8 cellular contexts compared by ENCODE assay signal in the genomic region with DNA sequence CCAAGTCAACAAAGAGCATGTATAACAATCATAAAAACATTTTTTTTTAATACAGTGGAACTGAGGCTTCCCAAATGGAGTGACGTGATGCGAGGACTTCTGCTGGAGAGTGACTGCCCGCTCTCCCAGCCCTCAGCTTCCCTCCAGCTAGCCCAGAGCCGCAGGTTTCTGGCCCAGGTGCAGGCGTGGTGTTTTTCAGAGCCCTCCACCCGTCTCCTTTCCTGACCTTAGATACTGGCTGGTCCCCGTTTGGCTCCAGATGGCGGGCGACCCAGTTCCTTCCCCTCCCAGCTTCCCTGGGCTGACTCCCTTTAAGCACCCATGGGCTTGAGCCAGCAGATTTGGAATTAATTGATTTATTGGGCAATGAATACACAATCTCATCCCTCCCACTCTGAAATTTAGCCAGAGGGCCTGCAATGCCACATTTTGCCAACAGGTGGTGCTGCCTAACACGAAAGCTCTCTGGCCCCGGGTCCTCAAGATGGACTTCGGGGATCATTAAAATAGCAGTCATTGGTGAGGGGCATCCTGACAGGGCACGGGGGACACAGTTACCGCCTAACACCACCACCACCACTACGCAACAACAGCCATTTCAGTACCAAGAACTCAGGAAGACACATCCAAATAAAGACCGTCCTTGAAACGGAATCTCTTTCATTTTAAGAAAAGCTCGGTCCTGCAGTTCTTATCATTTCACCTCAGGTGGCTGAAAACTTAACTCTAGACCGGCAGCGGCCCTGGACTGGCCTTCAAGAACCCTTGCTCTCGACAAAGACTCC. TPM values are rescaled to one million over a fixed set of nuclear protein-coding genes. Genes with fewer than 3 reads are reported as not detected.
DNase-seq lines count a peak whose midpoint lies in the region; ATAC-seq, FAIRE-seq and TF ChIP-seq lines count a peak whose summit lies in the region.

No MANE protein-coding gene starts in this region.

- H3K9me3 ChIP-seq in A673 (ENCODE audit: low read depth, low read length, poor library complexity, severe bottlenecking) (no peaks in the 10 kb centered on the region), HepG2 (ENCODE audit: low read length) (no peaks in the 10 kb centered on the region)

- no peak overlapping the region for H3K27ac Mint-ChIP-seq in central memory CD8-positive, alpha-beta T cell (ENCODE audit: low read depth)

- no peaks in the 10 kb centered on the region for H3K9me3 Mint-ChIP-seq in central memory CD8-positive, alpha-beta T cell

- no peak overlapping the region for H3K4me3 Mint-ChIP-seq in central memory CD8-positive, alpha-beta T cell

- peak; percentile 75 for DNase-seq in A673 (ENCODE audit: low spot score)
- peak; percentile 91 for DNase-seq in GM13977 (ENCODE audit: low spot score)
- peak; percentile 86 for DNase-seq in NCI-H2227 (lab: John Stamatoyannopoulos, UW; ENCODE audit: unreplicated experiment)
- DNase-seq in activated CD4-positive, alpha-beta T cell treated with anti-CD3 and anti-CD28 coated beads for 24 hours (ENCODE audit: low read depth in 2 of 2) = peak; percentile 69 to 71
- peak; percentile 54 to 78 for DNase-seq in central memory CD8-positive, alpha-beta T cell (ENCODE audit: low spot score in 2 of 2)
- DNase-seq in HepG2 (ENCODE audit: low spot score) = peak; percentile 43
- peak; percentile 59 to 80 for DNase-seq in stimulated activated CD4-positive, alpha-beta T cell treated with anti-CD3 and anti-CD28 coated beads, Interleukin-4, amount 100 ng/mL, for 48 hours (ENCODE audit: low read depth in 2 of 2)

- no peak overlapping the region for H2AFZ ChIP-seq in HepG2 (ENCODE audit: low read length)

- H3K79me2 ChIP-seq in HepG2 (ENCODE audit: insufficient read depth, low read length) = no peaks in the 10 kb centered on the region

- FAIRE-seq in HepG2 (lab: Jason Lieb, UNC) = peak; percentile 80

- intact Hi-C loops in A673 (cut with micrococcal nuclease; ENCODE audit: unreplicated experiment) = loop anchor here (1.0 to 10.0 kb wide), 2 partner anchors 56 to 214 kb away; no protein-coding TSS in a partner anchor
- intact Hi-C loops in HepG2 (cut with micrococcal nuclease; ENCODE audit: unreplicated experiment) = loop anchor here (1.0 kb wide), 1 partner anchor 56 kb away; no protein-coding TSS in a partner anchor

- H3K27ac ChIP-seq in A673 (ENCODE audit: low read depth, low read length, poor library complexity, severe bottlenecking) (no peak overlapping the region), HepG2 (ENCODE audit: extremely low read length, insufficient read depth, low read length) (no peak overlapping the region)

- H3K9ac ChIP-seq in HepG2 (ENCODE audit: insufficient read depth, low read depth, low read length) = no peak overlapping the region

- TF ChIP-seq POLR2A in HepG2 (IDR thresholded peaks at IDR 0.05; ENCODE audit: insufficient read depth in 1 of 2, low read depth in 2 of 2, low read length in 2 of 2) = no peak

- POLR2A ChIA-PET in A673 (lab: Charles Lee; ENCODE audit: low non-redundant PET) (no interaction called here), HepG2 (lab: Yijun Ruan, JAX) (interaction anchor here (1.3 kb wide), 1 partner anchor 33 kb away, joined by 4 read pairs; no protein-coding TSS in a partner anchor)

- in situ Hi-C loops in GM13977 (cut with MboI; ENCODE audit: low pct_unique_long_range_greater_than_20kb, low sequenced_read_pairs, unreplicated experiment) (loop anchor here (10.0 kb wide), 1 partner anchor 56 kb away; no protein-coding TSS in a partner anchor), HepG2 (cut with HindIII; ENCODE audit: extremely low pct_ligation_motif_present, low pct_unique_long_range_greater_than_20kb) (loop anchor here (5.0 to 10.0 kb wide), 2 partner anchors 33 to 56 kb away; no protein-coding TSS in a partner anchor)

- 23% methylated on average over 14 of the region's 21 CpGs for WGBS in HepG2 (ENCODE audit: low lambda C conversion rate)

- H3K4me3 ChIP-seq in A673 (ENCODE audit: low read depth, low read length, poor library complexity, severe bottlenecking) (no peak overlapping the region), HepG2 (replicated peaks in 1 of 3; ENCODE audit: insufficient read depth in 1 of 3, low read depth in 2 of 3, low read length in 3 of 3) (no peak overlapping the region)

- BruUV-seq in A673 (replicated peaks; lab: Mats Ljungman, UMichigan) (no TSS peak), HepG2 (replicated peaks; lab: Mats Ljungman, UMichigan) (no TSS peak)

- no peaks in the 10 kb centered on the region for H3K27me3 Mint-ChIP-seq in central memory CD8-positive, alpha-beta T cell

- no peaks in the 10 kb centered on the region for H3K4me1 ChIP-seq in A673 (ENCODE audit: insufficient read depth, low read length, poor library complexity, severe bottlenecking)
- peaks cover 10% of the 10 kb centered on the region; the same call in 1 of the 2 replicates for H3K4me1 ChIP-seq in HepG2 (ENCODE audit: insufficient read depth, low read length)

- no peaks in the 10 kb centered on the region for H3K36me3 ChIP-seq in A673 (ENCODE audit: insufficient read depth, low read length, poor library complexity, severe bottlenecking)
- no peaks in the 10 kb centered on the region for H3K36me3 ChIP-seq in HepG2 (replicated peaks in 1 of 2; ENCODE audit: control insufficient read depth in 1 of 2, insufficient read depth in 2 of 2, low read length in 2 of 2)

- no peaks in the 10 kb centered on the region for H4K20me1 ChIP-seq in HepG2 (ENCODE audit: insufficient read depth, low read length)

- peaks cover 3% of the 10 kb centered on the region for H3K36me3 Mint-ChIP-seq in central memory CD8-positive, alpha-beta T cell (ENCODE audit: insufficient read depth)

- peaks cover 6% of the 10 kb centered on the region for H3K4me1 Mint-ChIP-seq in central memory CD8-positive, alpha-beta T cell

- TF ChIP-seq CTCF in A673 (conservative IDR thresholded peaks at IDR 0.05; ENCODE audit: low read depth, low read length) (peak; percentile 97), GM13977 (IDR thresholded peaks at IDR 0.05; ENCODE audit: extremely low read depth, insufficient read depth, missing control alignments) (peak; percentile 95), HepG2 (CRISPR knock-in tag; IDR thresholded peaks at IDR 0.05) (peak; percentile 86)

- CTCF ChIA-PET in A673 (lab: Charles Lee) (interaction anchor here (0.9 to 1.4 kb wide), 3 partner anchors 8 to 56 kb away, joined by 3 to 24 read pairs (median 7); no protein-coding TSS in a partner anchor), HepG2 (lab: Yijun Ruan, JAX; ENCODE audit: low intra/inter-chr PET ratio, low total read pairs) (interaction anchor here (2.6 to 6.6 kb wide), 2 partner anchors 36 to 56 kb away, joined by 17 to 81 read pairs; no protein-coding TSS in a partner anchor)

- H3K27me3 ChIP-seq in A673 (replicated peaks; ENCODE audit: insufficient read depth, low read depth, low read length, poor library complexity) (no peaks in the 10 kb centered on the region), HepG2 (ENCODE audit: control insufficient read depth in 1 of 2, insufficient read depth in 2 of 2, low read length in 2 of 2) (peaks cover 2 to 32% of the 10 kb centered on the region in 2 experiments)

- 0 out of 2 replicates have a peak, but pooled peaks have one; percentile 21 for TF ChIP-seq RAD21 in HepG2 (CRISPR knock-in tag; IDR thresholded peaks at IDR 0.05)

- TF ChIP-seq EP300 in HepG2 (IDR thresholded peaks at IDR 0.05; ENCODE audit: low read depth in 2 of 2, low read length in 2 of 2) = no peak
- TF ChIP-seq EP300 in HepG2 (CRISPR knock-in tag; IDR thresholded peaks at IDR 0.05; ENCODE audit: borderline replicate concordance) = no peak

- ATAC-seq in central memory CD8-positive, alpha-beta T cell (replicated peaks; ENCODE audit: extremely low read depth, poor library complexity, severe bottlenecking) = peak; percentile 36
- ATAC-seq in HepG2 (peak; percentile 33), HG03045 (IDR thresholded peaks at IDR 0.05; ENCODE audit: unreplicated experiment) (no peak)

- H3K4me2 ChIP-seq in HepG2 (ENCODE audit: low read depth, low read length) = no peak overlapping the region

RNA-seq across cellular contexts. Expression of a gene that starts 47.5 kb away (rescaled TPM):
- total RNA-seq in A673 (2021) (not detected in 2 replicates), HepG2 (2016; rRNA removed; fragmentation: Illumina TruSeq; extraction: Trizol) (not detected in 2 replicates)
- total RNA-seq in HepG2 (2016; cell fraction: cytosol; rRNA removed; fragmentation: Illumina TruSeq; extraction: Trizol; ENCODE audit: low read depth) = not detected in 2 replicates
- total RNA-seq in HepG2 (2016; cell fraction: insoluble cytoplasmic fraction; rRNA removed; fragmentation: Illumina TruSeq; extraction: Trizol) = not detected in 2 replicates
- not detected in 2 replicates for total RNA-seq in HepG2 (2016; cell fraction: membrane; rRNA removed; fragmentation: Illumina TruSeq; extraction: Trizol)
- total RNA-seq in HepG2 (2016; cell fraction: nucleus; rRNA removed; fragmentation: Illumina TruSeq; extraction: Trizol) = not detected in 2 replicates
- 0.03 TPM in 1 of 2 replicates, not detected in the other for polyA plus RNA-seq in HepG2 (2011; rRNA removed)
- 0.01 TPM in 1 of 2 replicates, not detected in the other for polyA plus RNA-seq in HepG2 (2011; cell fraction: cytosol; rRNA removed)
- polyA plus RNA-seq in HepG2 (2011; cell fraction: nucleus; rRNA removed) = 0.10 and 0.42 TPM in 2 replicates
- polyA plus RNA-seq in HepG2 (2012) = not detected in 2 replicates
- not detected in 2 replicates for polyA plus RNA-seq in HepG2 (2016; cell fraction: cytosol; fragmentation: Illumina TruSeq; extraction: Trizol; ENCODE audit: low read depth)
- not detected in 2 replicates for polyA plus RNA-seq in HepG2 (2016; cell fraction: insoluble cytoplasmic fraction; fragmentation: Illumina TruSeq; extraction: Trizol; ENCODE audit: low read depth)
- not detected in 2 replicates for polyA plus RNA-seq in HepG2 (2016; cell fraction: membrane; fragmentation: Illumina TruSeq; extraction: Trizol; ENCODE audit: low read depth)
- not detected in 2 replicates for polyA plus RNA-seq in HepG2 (2016; cell fraction: nucleus; fragmentation: Illumina TruSeq; extraction: Trizol; ENCODE audit: insufficient read depth, low read depth)
- polyA minus RNA-seq in HepG2 (2011; rRNA and poly(A)+ RNA removed; ENCODE audit: low replicate concordance) = 0.40 TPM in 1 of 2 replicates, not detected in the other
- not detected in 2 replicates for polyA minus RNA-seq in HepG2 (2011; cell fraction: cytosol; rRNA and poly(A)+ RNA removed)
- polyA minus RNA-seq in HepG2 (2011; cell fraction: nucleus; rRNA and poly(A)+ RNA removed) = under 0.01 TPM in 1 of 2 replicates, not detected in the other

RNA-seq across cellular contexts. Expression of a gene that starts 49.1 kb away (rescaled TPM):
- 18.2 and 24.4 TPM in 2 replicates for total RNA-seq in A673 (2021)
- total RNA-seq in HepG2 (2016; rRNA removed; fragmentation: Illumina TruSeq; extraction: Trizol) = 3.5 and 5.8 TPM in 2 replicates
- total RNA-seq in HepG2 (2016; cell fraction: cytosol; rRNA removed; fragmentation: Illumina TruSeq; extraction: Trizol; ENCODE audit: low read depth) = 1.8 and 2.6 TPM in 2 replicates
- total RNA-seq in HepG2 (2016; cell fraction: insoluble cytoplasmic fraction; rRNA removed; fragmentation: Illumina TruSeq; extraction: Trizol) = 4.0 and 5.9 TPM in 2 replicates
- 3.4 and 3.7 TPM in 2 replicates for total RNA-seq in HepG2 (2016; cell fraction: membrane; rRNA removed; fragmentation: Illumina TruSeq; extraction: Trizol)
- total RNA-seq in HepG2 (2016; cell fraction: nucleus; rRNA removed; fragmentation: Illumina TruSeq; extraction: Trizol) = 5.5 and 5.8 TPM in 2 replicates
- polyA plus RNA-seq in HepG2 (2011; rRNA removed) = 4.6 and 7.5 TPM in 2 replicates
- 2.7 and 3.4 TPM in 2 replicates for polyA plus RNA-seq in HepG2 (2011; cell fraction: cytosol; rRNA removed)
- 35.4 and 45.4 TPM in 2 replicates for polyA plus RNA-seq in HepG2 (2011; cell fraction: nucleus; rRNA removed)
- polyA plus RNA-seq in HepG2 (2012) = 6.7 and 12.2 TPM in 2 replicates
- 0.76 and 1.1 TPM in 2 replicates for polyA plus RNA-seq in HepG2 (2016; cell fraction: cytosol; fragmentation: Illumina TruSeq; extraction: Trizol; ENCODE audit: low read depth)
- polyA plus RNA-seq in HepG2 (2016; cell fraction: insoluble cytoplasmic fraction; fragmentation: Illumina TruSeq; extraction: Trizol; ENCODE audit: low read depth) = 7.3 TPM in 2 replicates
- 1.9 TPM in 2 replicates for polyA plus RNA-seq in HepG2 (2016; cell fraction: membrane; fragmentation: Illumina TruSeq; extraction: Trizol; ENCODE audit: low read depth)
- 24.9 and 28.1 TPM in 2 replicates for polyA plus RNA-seq in HepG2 (2016; cell fraction: nucleus; fragmentation: Illumina TruSeq; extraction: Trizol; ENCODE audit: insufficient read depth, low read depth)
- 14.4 and 18.0 TPM in 2 replicates for polyA minus RNA-seq in HepG2 (2011; rRNA and poly(A)+ RNA removed; ENCODE audit: low replicate concordance)
- 4.1 and 6.0 TPM in 2 replicates for polyA minus RNA-seq in HepG2 (2011; cell fraction: cytosol; rRNA and poly(A)+ RNA removed)
- 4.2 and 5.2 TPM in 2 replicates for polyA minus RNA-seq in HepG2 (2011; cell fraction: nucleus; rRNA and poly(A)+ RNA removed)
